Comparison of ENCODE assay signal across 9 cellular contexts in the genomic region with DNA sequence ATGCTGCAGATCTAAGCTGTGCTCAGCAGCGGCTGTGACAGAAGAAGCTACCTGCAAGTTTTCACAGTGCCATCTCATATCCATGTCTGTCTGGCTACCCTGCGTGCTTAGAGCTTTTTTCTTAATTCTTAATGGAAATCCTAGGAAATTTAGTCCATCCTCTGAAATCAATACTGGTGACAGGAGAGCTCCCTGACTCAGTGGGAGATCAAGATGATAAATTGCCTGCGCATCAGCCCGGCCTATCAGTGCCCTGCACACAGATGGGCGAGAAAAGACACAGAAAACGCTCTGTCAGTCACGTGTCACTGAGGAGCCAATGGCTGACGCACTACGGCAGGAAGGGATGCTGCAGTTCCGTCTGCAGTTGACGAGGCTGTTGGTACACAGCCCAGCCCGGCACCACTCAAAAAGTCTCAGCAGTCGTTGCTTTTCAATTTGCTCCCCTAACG.
DNase-seq lines count a peak whose midpoint lies in the region; ATAC-seq and TF ChIP-seq lines count a peak whose summit lies in the region.
"Had no signal": no experiment of that assay in that cellular context is flagged by ENCODE, and none has a peak within 500 bp of the region (broad histone marks: within the 10 kb centered on the region; RNA-seq: fewer than 3 reads in every experiment).

No MANE protein-coding gene starts in this region.

- TF ChIP-seq CTCF in fibroblast of pulmonary artery (IDR thresholded peaks at IDR 0.05; ENCODE audit: low read length, missing control alignments) (no peak), neural cell (IDR thresholded peaks at IDR 0.05; ENCODE audit: poor library complexity, severe bottlenecking) (no peak), PC-3 (conservative IDR thresholded peaks at IDR 0.05; ENCODE audit: low read depth, low read length) (no peak)

- ATAC-seq in GM18909 (IDR thresholded peaks at IDR 0.05; ENCODE audit: poor library complexity, unreplicated experiment) (peak; percentile 97), HG03175 (IDR thresholded peaks at IDR 0.05; ENCODE audit: unreplicated experiment) (peak; percentile 92), PC-3 (no peak)

- peaks cover 1% of the 10 kb centered on the region for H3K4me1 Mint-ChIP-seq in activated T-cell treated with anti-CD3 and anti-CD28 coated beads, Interleukin-2, amount 50 U/mL, for 24 hours (ENCODE audit: low read depth)
- H3K4me1 Mint-ChIP-seq: central memory CD8-positive, alpha-beta T cell had no signal

- H3K27ac ChIP-seq in neural cell (ENCODE audit: low read length) (peak overlapping the region; percentile 88), subcutaneous abdominal adipose tissue (ENCODE audit: low read depth, low read length) (no peak overlapping the region), PC-3 (ENCODE audit: low read length) (no peak overlapping the region)

- H3K9ac ChIP-seq in neural cell (ENCODE audit: low read length) (peak overlapping the region; percentile 65), subcutaneous abdominal adipose tissue (ENCODE audit: low read length in 5 of 5) (no peak overlapping the region), PC-3 (ENCODE audit: low read length) (no peak overlapping the region)

- H2AFZ ChIP-seq in neural cell (ENCODE audit: low read depth, low read length), result peak overlapping the region; percentile 2
- no peak overlapping the region for H2AFZ ChIP-seq in PC-3 (ENCODE audit: low read length)

- H4K20me1 ChIP-seq in neural cell (ENCODE audit: insufficient read depth), result no peaks in the 10 kb centered on the region
- no peaks in the 10 kb centered on the region for H4K20me1 ChIP-seq in PC-3 (ENCODE audit: low read length)

- H3K79me2 ChIP-seq in neural cell (replicated peaks; ENCODE audit: insufficient read depth, low read length) (peaks cover 8% of the 10 kb centered on the region), PC-3 (ENCODE audit: low read length) (no peaks in the 10 kb centered on the region)

- POLR2A ChIA-PET in PC-3 (lab: Charles Lee; ENCODE audit: unreplicated experiment), result no interaction called here

- peaks cover 4% of the 10 kb centered on the region for H3K9me3 Mint-ChIP-seq in activated T-cell treated with anti-CD3 and anti-CD28 coated beads, Interleukin-2, amount 50 U/mL, for 24 hours

- BruUV-seq in PC-3 (replicated peaks; lab: Mats Ljungman, UMichigan), result no TSS peak

- peak; percentile 82 for TF ChIP-seq EP300 in neural cell (conservative IDR thresholded peaks at IDR 0.05; ENCODE audit: poor library complexity, severe bottlenecking)

- H3K9me2 ChIP-seq in neural cell (ENCODE audit: insufficient read depth, low read length) (no peaks in the 10 kb centered on the region), PC-3 (replicated peaks; ENCODE audit: low read length) (no peaks in the 10 kb centered on the region)

- H3K4me2 ChIP-seq in neural cell (ENCODE audit: low read length), result peak overlapping the region; percentile 68
- H3K4me2 ChIP-seq in PC-3 (ENCODE audit: low read length), result no peak overlapping the region

- no peaks in the 10 kb centered on the region for H3K36me3 Mint-ChIP-seq in activated T-cell treated with anti-CD3 and anti-CD28 coated beads, Interleukin-2, amount 50 U/mL, for 24 hours (ENCODE audit: low read depth)

- H3F3A ChIP-seq in neural cell (ENCODE audit: insufficient read depth, low read length, poor library complexity, severe bottlenecking) (no peaks in the 10 kb centered on the region), PC-3 (ENCODE audit: low read length, unreplicated experiment) (no peaks in the 10 kb centered on the region)

- no peak overlapping the region for H3K27ac Mint-ChIP-seq in activated T-cell treated with anti-CD3 and anti-CD28 coated beads, Interleukin-2, amount 50 U/mL, for 24 hours

- peak; percentile 97 for DNase-seq in NCI-H82 (lab: John Stamatoyannopoulos, UW)
- peak; percentile 62 for DNase-seq in activated T-cell treated with anti-CD3 and anti-CD28 coated beads, Interleukin-2, amount 50 U/mL, for 24 hours
- peak; percentile 24 for DNase-seq in fibroblast of pulmonary artery (ENCODE audit: low read depth)
- no peak for DNase-seq in PC-3

- H3K4me3 Mint-ChIP-seq in activated T-cell treated with anti-CD3 and anti-CD28 coated beads, Interleukin-2, amount 50 U/mL, for 24 hours, result peak overlapping the region; percentile 67
- H3K4me3 Mint-ChIP-seq: central memory CD8-positive, alpha-beta T cell had no signal

- TF ChIP-seq RAD21 in neural cell (conservative IDR thresholded peaks at IDR 0.05), result peak; percentile 44

- H3K27me3 ChIP-seq in neural cell (ENCODE audit: insufficient read depth, low read depth, low read length) (no peaks in the 10 kb centered on the region), subcutaneous abdominal adipose tissue (ENCODE audit: control insufficient read depth in 5 of 5, insufficient read depth in 4 of 5, low read length in 5 of 5) (no peaks in the 10 kb centered on the region), PC-3 (ENCODE audit: low read length) (no peaks in the 10 kb centered on the region)

- H3K36me3 ChIP-seq in neural cell (ENCODE audit: insufficient read depth, low read length), result no peaks in the 10 kb centered on the region
- H3K36me3 ChIP-seq in subcutaneous abdominal adipose tissue (ENCODE audit: control insufficient read depth in 5 of 5, insufficient read depth in 5 of 5, low read length in 5 of 5), result no peaks in the 10 kb centered on the region
- no peaks in the 10 kb centered on the region for H3K36me3 ChIP-seq in PC-3 (ENCODE audit: low read depth, low read length)

- CTCF ChIA-PET in PC-3 (lab: Charles Lee), result no interaction called here

- H3K9me3 ChIP-seq in neural cell (ENCODE audit: low read length) (no peaks in the 10 kb centered on the region), subcutaneous abdominal adipose tissue (ENCODE audit: control insufficient read depth in 5 of 5, low read length in 5 of 5) (no peaks in the 10 kb centered on the region), PC-3 (ENCODE audit: low read length) (no peaks in the 10 kb centered on the region)

- H3K4me3 ChIP-seq in fibroblast of pulmonary artery (replicated peaks; ENCODE audit: low read depth, low read length) (peak overlapping the region; percentile 16), neural cell (ENCODE audit: low read length) (peak overlapping the region; percentile 61), subcutaneous abdominal adipose tissue (ENCODE audit: low read depth in 1 of 5, low read length in 5 of 5) (peak overlapping the region; percentile 53 to 64 (median 61)), PC-3 (ENCODE audit: low read length) (no peak overlapping the region)

- H3K4me1 ChIP-seq in subcutaneous abdominal adipose tissue (ENCODE audit: control insufficient read depth in 5 of 5, insufficient read depth in 5 of 5, low read length in 5 of 5), result peaks cover 0 to 7% (median 5%) of the 10 kb centered on the region in 5 donors
- no peaks in the 10 kb centered on the region for H3K4me1 ChIP-seq in PC-3 (ENCODE audit: insufficient read depth, low read length)

- H3K27me3 Mint-ChIP-seq in activated T-cell treated with anti-CD3 and anti-CD28 coated beads, Interleukin-2, amount 50 U/mL, for 24 hours, result no peaks in the 10 kb centered on the region
- H3K27me3 Mint-ChIP-seq: central memory CD8-positive, alpha-beta T cell had no signal

- intact Hi-C loops in PC-3 (cut with micrococcal nuclease), result no loop called here

TF ChIP-seq in neural cell, 6 proteins besides CTCF, POLR2A, EP300 and RAD21:
- TF ChIP-seq SMC3 (conservative IDR thresholded peaks at IDR 0.05; ENCODE audit: poor library complexity) (peak; percentile 54), MXI1 (conservative IDR thresholded peaks at IDR 0.05; ENCODE audit: poor library complexity, severe bottlenecking) (peak; percentile 53), TAF1 (IDR thresholded peaks at IDR 0.05; ENCODE audit: low read depth) (no peak), EZH2 (IDR thresholded peaks at IDR 0.05; ENCODE audit: borderline replicate concordance, insufficient read depth, low read length, poor library complexity, severe bottlenecking) (no peak), POLR2AphosphoS5 (IDR thresholded peaks at IDR 0.05) (peak; percentile 83)
- TF ChIP-seq, protein P1, sequence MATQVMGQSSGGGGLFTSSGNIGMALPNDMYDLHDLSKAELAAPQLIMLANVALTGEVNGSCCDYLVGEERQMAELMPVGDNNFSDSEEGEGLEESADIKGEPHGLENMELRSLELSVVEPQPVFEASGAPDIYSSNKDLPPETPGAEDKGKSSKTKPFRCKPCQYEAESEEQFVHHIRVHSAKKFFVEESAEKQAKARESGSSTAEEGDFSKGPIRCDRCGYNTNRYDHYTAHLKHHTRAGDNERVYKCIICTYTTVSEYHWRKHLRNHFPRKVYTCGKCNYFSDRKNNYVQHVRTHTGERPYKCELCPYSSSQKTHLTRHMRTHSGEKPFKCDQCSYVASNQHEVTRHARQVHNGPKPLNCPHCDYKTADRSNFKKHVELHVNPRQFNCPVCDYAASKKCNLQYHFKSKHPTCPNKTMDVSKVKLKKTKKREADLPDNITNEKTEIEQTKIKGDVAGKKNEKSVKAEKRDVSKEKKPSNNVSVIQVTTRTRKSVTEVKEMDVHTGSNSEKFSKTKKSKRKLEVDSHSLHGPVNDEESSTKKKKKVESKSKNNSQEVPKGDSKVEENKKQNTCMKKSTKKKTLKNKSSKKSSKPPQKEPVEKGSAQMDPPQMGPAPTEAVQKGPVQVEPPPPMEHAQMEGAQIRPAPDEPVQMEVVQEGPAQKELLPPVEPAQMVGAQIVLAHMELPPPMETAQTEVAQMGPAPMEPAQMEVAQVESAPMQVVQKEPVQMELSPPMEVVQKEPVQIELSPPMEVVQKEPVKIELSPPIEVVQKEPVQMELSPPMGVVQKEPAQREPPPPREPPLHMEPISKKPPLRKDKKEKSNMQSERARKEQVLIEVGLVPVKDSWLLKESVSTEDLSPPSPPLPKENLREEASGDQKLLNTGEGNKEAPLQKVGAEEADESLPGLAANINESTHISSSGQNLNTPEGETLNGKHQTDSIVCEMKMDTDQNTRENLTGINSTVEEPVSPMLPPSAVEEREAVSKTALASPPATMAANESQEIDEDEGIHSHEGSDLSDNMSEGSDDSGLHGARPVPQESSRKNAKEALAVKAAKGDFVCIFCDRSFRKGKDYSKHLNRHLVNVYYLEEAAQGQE (IDR thresholded peaks at IDR 0.05; ENCODE audit: borderline replicate concordance), result peak; percentile 44
